In genomic region chr9:33737811-33738606, GRCh38 we compare ENCODE assay signal across 8 cellular contexts. TPM values are rescaled to one million over a fixed set of nuclear protein-coding genes. Genes with fewer than 3 reads are reported as not detected.
A peak's percentile ranks its signal among the peaks of the same experiment; 100 is the strongest.
DNase-seq lines count a peak whose midpoint lies in the region; ATAC-seq and TF ChIP-seq lines count a peak whose summit lies in the region.

No MANE protein-coding gene starts in this region.

- intact Hi-C loops in left lung (cut with DNase I) = no loop called here

- H3K4me3 ChIP-seq in HEK293 (ENCODE audit: low read depth, low read length) (no peak overlapping the region), brain microvascular endothelial cell (ENCODE audit: low read depth, low read length) (no peak overlapping the region), left lung (no peak overlapping the region)

- CTCF ChIA-PET in HEK293 (lab: Yijun Ruan, JAX) = interaction anchor here (0.6 to 8.4 kb wide), 44 partner anchors 7 to 1205 kb away, joined by 3 to 63 read pairs (median 4); no protein-coding TSS in a partner anchor

- POLR2A ChIA-PET in HEK293 (lab: Yijun Ruan, JAX) = interaction anchor here (0.6 to 1.0 kb wide), 2 partner anchors 114 to 1953 kb away, joined by 3 read pairs; no protein-coding TSS in a partner anchor

- in situ Hi-C loops in Caki2 (cut with HindIII; ENCODE audit: low pct_unique_long_range_greater_than_20kb, low sequenced_read_pairs) (no loop called here), brain microvascular endothelial cell (cut with HindIII; ENCODE audit: low pct_ligation_motif_present, low sequenced_read_pairs) (no loop called here)

- peak; percentile 22 for DNase-seq in Caki2 (ENCODE audit: low read depth)
- peak; percentile 71 for DNase-seq in NCI-H748 (lab: John Stamatoyannopoulos, UW; ENCODE audit: unreplicated experiment)
- peak; percentile 59 for DNase-seq in brain microvascular endothelial cell
- DNase-seq in left lung = no peak
- no peak for DNase-seq in NK-92 (lab: John Stamatoyannopoulos, UW; ENCODE audit: unreplicated experiment)
- DNase-seq in activated naive CD4-positive, alpha-beta T cell treated with Interleukin-2 at 50 U/mL for 16 hours = no peak
- DNase-seq in hippocampal formation (lab: John Stamatoyannopoulos, UW) = no peak

- peak; percentile 83 for ATAC-seq in left lung

- no peaks in the 10 kb centered on the region for H3K4me1 ChIP-seq in HEK293 (ENCODE audit: control insufficient read depth, insufficient read depth, low read length)
- H3K4me1 ChIP-seq in left lung = no peaks in the 10 kb centered on the region

- H3K9me3 ChIP-seq in HEK293 (ENCODE audit: control insufficient read depth, insufficient read depth, low read depth, low read length) (no peaks in the 10 kb centered on the region), left lung (peaks cover 0 to 7% of the 10 kb centered on the region in 2 donors)

- H3K36me3 ChIP-seq in HEK293 (ENCODE audit: control insufficient read depth in 2 of 2, insufficient read depth in 1 of 2, low read length in 2 of 2) (no peaks in the 10 kb centered on the region), brain microvascular endothelial cell (replicated peaks) (no peaks in the 10 kb centered on the region), left lung (no peaks in the 10 kb centered on the region)

- H3K27me3 ChIP-seq in brain microvascular endothelial cell (replicated peaks) (no peaks in the 10 kb centered on the region), left lung (peaks cover 0 to 5% of the 10 kb centered on the region in 2 donors)

- H3K27ac ChIP-seq in HEK293 (ENCODE audit: extremely low read depth, low read depth, low read length) = no peak overlapping the region
- H3K27ac ChIP-seq in brain microvascular endothelial cell = no peak overlapping the region
- H3K27ac ChIP-seq in left lung = no peak overlapping the region

- peak; percentile 65 for TF ChIP-seq CTCF in HEK293 (tag by site-specific recombination; IDR thresholded peaks at IDR 0.05)
- TF ChIP-seq CTCF in brain microvascular endothelial cell (IDR thresholded peaks at IDR 0.05; ENCODE audit: low read depth, low read length, missing control alignments) = peak; percentile 89
- peak in 1 of 2 donors; percentile 46 for TF ChIP-seq CTCF in left lung (IDR thresholded peaks at IDR 0.05)

TF ChIP-seq in HEK293, 187 proteins besides CTCF, POLR2A, EP300 and RAD21:
- TF ChIP-seq ZNF654 (tag by site-specific recombination; IDR thresholded peaks at IDR 0.05; ENCODE audit: low read depth) = peak; percentile 79
- TF ChIP-seq ZNF26 (tag by site-specific recombination; IDR thresholded peaks at IDR 0.05) = peak; percentile 79
- TF ChIP-seq, protein P1, sequence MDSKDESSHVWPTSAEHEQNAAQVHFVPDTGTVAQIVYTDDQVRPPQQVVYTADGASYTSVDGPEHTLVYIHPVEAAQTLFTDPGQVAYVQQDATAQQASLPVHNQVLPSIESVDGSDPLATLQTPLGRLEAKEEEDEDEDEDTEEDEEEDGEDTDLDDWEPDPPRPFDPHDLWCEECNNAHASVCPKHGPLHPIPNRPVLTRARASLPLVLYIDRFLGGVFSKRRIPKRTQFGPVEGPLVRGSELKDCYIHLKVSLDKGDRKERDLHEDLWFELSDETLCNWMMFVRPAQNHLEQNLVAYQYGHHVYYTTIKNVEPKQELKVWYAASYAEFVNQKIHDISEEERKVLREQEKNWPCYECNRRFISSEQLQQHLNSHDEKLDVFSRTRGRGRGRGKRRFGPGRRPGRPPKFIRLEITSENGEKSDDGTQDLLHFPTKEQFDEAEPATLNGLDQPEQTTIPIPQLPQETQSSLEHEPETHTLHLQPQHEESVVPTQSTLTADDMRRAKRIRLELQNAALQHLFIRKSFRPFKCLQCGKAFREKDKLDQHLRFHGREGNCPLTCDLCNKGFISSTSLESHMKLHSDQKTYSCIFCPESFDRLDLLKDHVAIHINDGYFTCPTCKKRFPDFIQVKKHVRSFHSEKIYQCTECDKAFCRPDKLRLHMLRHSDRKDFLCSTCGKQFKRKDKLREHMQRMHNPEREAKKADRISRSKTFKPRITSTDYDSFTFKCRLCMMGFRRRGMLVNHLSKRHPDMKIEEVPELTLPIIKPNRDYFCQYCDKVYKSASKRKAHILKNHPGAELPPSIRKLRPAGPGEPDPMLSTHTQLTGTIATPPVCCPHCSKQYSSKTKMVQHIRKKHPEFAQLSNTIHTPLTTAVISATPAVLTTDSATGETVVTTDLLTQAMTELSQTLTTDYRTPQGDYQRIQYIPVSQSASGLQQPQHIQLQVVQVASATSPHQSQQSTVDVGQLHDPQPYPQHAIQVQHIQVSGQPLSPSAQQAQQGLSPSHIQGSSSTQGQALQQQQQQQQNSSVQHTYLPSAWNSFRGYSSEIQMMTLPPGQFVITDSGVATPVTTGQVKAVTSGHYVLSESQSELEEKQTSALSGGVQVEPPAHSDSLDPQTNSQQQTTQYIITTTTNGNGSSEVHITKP (tag by site-specific recombination; IDR thresholded peaks at IDR 0.05) = peak; percentile 45
- 0 out of 2 replicates have a peak, but pooled peaks have one; percentile 15 for TF ChIP-seq ZNF335 (tag by site-specific recombination; conservative IDR thresholded peaks at IDR 0.05)
- no peak for TF ChIP-seq ZNF560 (tag by site-specific recombination; IDR thresholded peaks at IDR 0.05; ENCODE audit: borderline replicate concordance)

RNA-seq across cellular contexts. Expression of gene PRSS3, which starts 57.4 kb away (rescaled TPM):
- not detected in 2 replicates for total RNA-seq in Caki2 (2014; rRNA removed; shearing (Covaris generic); ENCODE audit: low replicate concordance)
- total RNA-seq in left lung = under 1 TPM in 1 of 2 donors, not detected in 1; 0.34 TPM

Comparison
In these comparisons a context has a peak if more than half of its experiments do, and no peak if none do; other contexts are left out.
1. DNase-seq: peak in Caki2 (single experiment), NCI-H748 (single experiment) and brain microvascular endothelial cell (single experiment); none in left lung (0 of 2), NK-92 (single experiment), activated naive CD4-positive, alpha-beta T cell treated with Interleukin-2 at 50 U/mL for 16 hours (single experiment) and hippocampal formation (0 of 2).